Comparison of ENCODE assay signal across 8 cellular contexts in genomic region chr5:69217732-69218568, GRCh38. TPM values are rescaled to one million over a fixed set of nuclear protein-coding genes. Genes with fewer than 3 reads are reported as not detected.
DNase-seq lines count a peak whose midpoint lies in the region; ATAC-seq and TF ChIP-seq lines count a peak whose summit lies in the region.

No MANE protein-coding gene starts in this region.

- H3K27ac ChIP-seq in foreskin keratinocyte: peak overlapping the region; percentile 62
- H3K27ac ChIP-seq in subcutaneous abdominal adipose tissue (ENCODE audit: low read depth, low read length): peak overlapping the region; percentile 89

- H3K9me3 ChIP-seq in Loucy (ENCODE audit: insufficient read depth, low read depth, low read length) (no peaks in the 10 kb centered on the region), neuron (ENCODE audit: low read length) (no peaks in the 10 kb centered on the region), subcutaneous abdominal adipose tissue (ENCODE audit: control insufficient read depth in 5 of 5, low read length in 5 of 5) (no peaks in the 10 kb centered on the region)

- in situ Hi-C loops in G401 (cut with HindIII; ENCODE audit: low sequenced_read_pairs): no loop called here

- H2AFZ ChIP-seq in Loucy (ENCODE audit: low read length) (peak overlapping the region; percentile 100), neuron (ENCODE audit: low read depth, low read length) (peak overlapping the region; percentile 68)

- peak; percentile 95 for DNase-seq in G401 (ENCODE audit: low spot score)
- DNase-seq in H7: peak; percentile 93
- DNase-seq in SHP77 (lab: John Stamatoyannopoulos, UW): peak; percentile 91
- DNase-seq in activated gamma-delta T cell treated with Interleukin-2 at 50 U/mL for 16 hours: peak; percentile 76
- peak; percentile 73 to 85 for DNase-seq in foreskin keratinocyte

- no peak for TF ChIP-seq CTCF in Loucy (conservative IDR thresholded peaks at IDR 0.05; ENCODE audit: low read length)
- TF ChIP-seq CTCF in foreskin keratinocyte (conservative IDR thresholded peaks at IDR 0.05): peak; percentile 13

- H3K4me2 ChIP-seq in Loucy (ENCODE audit: low read depth, low read length, poor library complexity, severe bottlenecking): peak overlapping the region; percentile 84

- H3K9ac ChIP-seq in Loucy (ENCODE audit: low read depth, low read length, poor library complexity, severe bottlenecking): peak overlapping the region; percentile 88
- H3K9ac ChIP-seq in subcutaneous abdominal adipose tissue (ENCODE audit: low read length in 5 of 5): peak overlapping the region; percentile 41 to 85 (median 78)

- H3K79me2 ChIP-seq in Loucy (ENCODE audit: insufficient read depth, low read length): peaks cover 23% of the 10 kb centered on the region

- no peaks in the 10 kb centered on the region for H3F3A ChIP-seq in Loucy (ENCODE audit: low read depth)

- H3K4me1 ChIP-seq in Loucy (ENCODE audit: insufficient read depth, low read length, poor library complexity, severe bottlenecking) (peaks cover 14% of the 10 kb centered on the region), foreskin keratinocyte (peaks cover 3% of the 10 kb centered on the region), neuron (ENCODE audit: insufficient read depth, low read length) (peaks cover 11% of the 10 kb centered on the region), subcutaneous abdominal adipose tissue (ENCODE audit: control insufficient read depth in 5 of 5, insufficient read depth in 5 of 5, low read length in 5 of 5) (peaks cover 0 to 23% (median 17%) of the 10 kb centered on the region in 5 donors)

- ATAC-seq in foreskin keratinocyte: peak; percentile 94

- no peaks in the 10 kb centered on the region for H3K27me3 ChIP-seq in H7 (ENCODE audit: control insufficient read depth, insufficient read depth, low read length)
- no peaks in the 10 kb centered on the region for H3K27me3 ChIP-seq in Loucy (ENCODE audit: insufficient read depth, low read length, poor library complexity, severe bottlenecking)
- no peaks in the 10 kb centered on the region for H3K27me3 ChIP-seq in foreskin keratinocyte
- no peaks in the 10 kb centered on the region for H3K27me3 ChIP-seq in neuron (ENCODE audit: insufficient read depth, low read length)
- H3K27me3 ChIP-seq in subcutaneous abdominal adipose tissue (ENCODE audit: control insufficient read depth in 5 of 5, insufficient read depth in 4 of 5, low read length in 5 of 5): no peaks in the 10 kb centered on the region

- H4K20me1 ChIP-seq in Loucy (ENCODE audit: insufficient read depth, low read length, poor library complexity, severe bottlenecking): peaks cover 11% of the 10 kb centered on the region

- peak overlapping the region; percentile 100 for H3K4me3 ChIP-seq in H7 (ENCODE audit: insufficient read depth, low read depth, low read length)
- H3K4me3 ChIP-seq in Loucy (ENCODE audit: low read length, poor library complexity, severe bottlenecking): peak overlapping the region; percentile 97
- H3K4me3 ChIP-seq in neuron (ENCODE audit: low read length): peak overlapping the region; percentile 62
- peak overlapping the region; percentile 77 to 100 (median 100) for H3K4me3 ChIP-seq in subcutaneous abdominal adipose tissue (ENCODE audit: low read depth in 1 of 5, low read length in 5 of 5)

- H3K36me3 ChIP-seq in H7 (replicated peaks; ENCODE audit: control insufficient read depth, insufficient read depth, low read length): no peaks in the 10 kb centered on the region; the same call in 1 of the 2 replicates
- H3K36me3 ChIP-seq in Loucy (ENCODE audit: insufficient read depth, low read length): no peaks in the 10 kb centered on the region
- peaks cover 4% of the 10 kb centered on the region for H3K36me3 ChIP-seq in neuron (ENCODE audit: insufficient read depth, low read length)
- no peaks in the 10 kb centered on the region for H3K36me3 ChIP-seq in subcutaneous abdominal adipose tissue (ENCODE audit: control insufficient read depth in 5 of 5, insufficient read depth in 5 of 5, low read length in 5 of 5)

- no peaks in the 10 kb centered on the region for H3K9me2 ChIP-seq in Loucy (replicated peaks; ENCODE audit: low read depth, low read length)

RNA-seq across cellular contexts. Expression of gene CDK7, which starts 16.7 kb away (rescaled TPM):
- total RNA-seq in G401 (2014; rRNA removed; shearing (Covaris generic)): 75.8 and 85.9 TPM in 2 replicates
- total RNA-seq in H7 (2014; rRNA removed; shearing (Covaris generic)): 43.9 and 67.9 TPM in 2 replicates
- total RNA-seq in foreskin keratinocyte: 46.7 and 49.4 TPM in 2 replicates
- polyA plus RNA-seq in foreskin keratinocyte: 46.1 and 50.4 TPM in 2 replicates

RNA-seq across cellular contexts. Expression of gene CENPH, which starts 28.6 kb away (rescaled TPM):
- total RNA-seq in G401 (2014; rRNA removed; shearing (Covaris generic)): 55.0 and 73.4 TPM in 2 replicates
- total RNA-seq in H7 (2014; rRNA removed; shearing (Covaris generic)): 101 and 132 TPM in 2 replicates
- 33.6 and 37.9 TPM in 2 replicates for total RNA-seq in foreskin keratinocyte
- polyA plus RNA-seq in foreskin keratinocyte: 32.7 and 45.1 TPM in 2 replicates

RNA-seq across cellular contexts. Expression of gene CCNB1, which starts 51.0 kb away (rescaled TPM):
- total RNA-seq in G401 (2014; rRNA removed; shearing (Covaris generic)): 361 and 396 TPM in 2 replicates
- total RNA-seq in H7 (2014; rRNA removed; shearing (Covaris generic)): 328 and 432 TPM in 2 replicates
- total RNA-seq in foreskin keratinocyte: 210 and 276 TPM in 2 replicates
- 187 and 267 TPM in 2 replicates for polyA plus RNA-seq in foreskin keratinocyte

Comparison
In these comparisons a context has a peak if more than half of its experiments do, and no peak if none do; other contexts are left out.
1. Peak in every context shown above with its lines: DNase-seq, ATAC-seq, H3K4me3 ChIP-seq and H3K27ac ChIP-seq.